In the genomic region with DNA sequence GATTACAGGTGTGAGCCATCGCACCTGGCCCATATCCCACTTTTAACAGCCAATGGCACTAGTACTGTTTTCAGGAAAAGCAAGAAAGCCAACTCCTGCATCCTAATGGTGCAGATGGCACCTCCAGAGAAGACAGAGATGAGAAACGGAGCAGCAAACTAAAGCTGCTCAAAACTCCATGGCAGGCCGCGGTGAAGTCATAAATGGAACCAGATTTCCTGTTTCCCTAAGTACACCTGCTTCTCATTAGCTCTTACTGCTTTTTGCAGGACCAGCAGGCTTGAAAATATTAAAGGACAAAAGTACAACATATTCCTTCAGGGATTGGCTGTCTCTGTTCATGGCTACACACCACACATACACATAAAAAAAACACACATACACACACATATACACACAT, we compare ENCODE assay signal across 33 cellular contexts. TPM values are rescaled to one million over a fixed set of nuclear protein-coding genes. Genes with fewer than 3 reads are reported as not detected.
DNase-seq lines count a peak whose midpoint lies in the region; ATAC-seq and TF ChIP-seq lines count a peak whose summit lies in the region.
"Had no signal": no experiment of that assay in that cellular context is flagged by ENCODE, and none has a peak within 500 bp of the region (broad histone marks: within the 10 kb centered on the region; RNA-seq: fewer than 3 reads in every experiment).

No MANE protein-coding gene starts in this region.

- H3K9me3 Mint-ChIP-seq in mesothelial cell of epicardium: no peaks in the 10 kb centered on the region
- H3K9me3 Mint-ChIP-seq: activated CD4-positive, alpha-beta T cell treated with anti-CD3 and anti-CD28 coated beads, Interleukin-2, amount 10 ng/mL, durations not matched to agents 7 days and 5 days; activated naive CD8-positive, alpha-beta T cell treated with anti-CD3 and anti-CD28 coated beads for 36 hours; activated T-helper 17 cell treated with anti-CD3 and anti-CD28 coated beads, Interleukin-2, amount 50 U/mL, for 72 hours; naive B cell; stimulated activated naive CD8-positive, alpha-beta T cell treated with anti-CD3 and anti-CD28 coated beads, Interleukin-15, amount 100 ng/mL, for 72 hours had no signal

- no peak overlapping the region for H3K4me3 Mint-ChIP-seq in mesothelial cell of epicardium
- H3K4me3 Mint-ChIP-seq: activated CD4-positive, alpha-beta T cell treated with anti-CD3 and anti-CD28 coated beads, Interleukin-2, amount 10 ng/mL, durations not matched to agents 7 days and 5 days; activated naive CD8-positive, alpha-beta T cell treated with anti-CD3 and anti-CD28 coated beads for 36 hours; activated T-helper 17 cell treated with anti-CD3 and anti-CD28 coated beads, Interleukin-2, amount 50 U/mL, for 72 hours; stimulated activated naive CD8-positive, alpha-beta T cell treated with anti-CD3 and anti-CD28 coated beads, Interleukin-15, amount 100 ng/mL, for 72 hours had no signal

- H2AFZ ChIP-seq in neuronal stem cell (ENCODE audit: low read length): no peak overlapping the region

- H3K4me2 ChIP-seq in neuronal stem cell (ENCODE audit: insufficient read depth, low read length, poor library complexity, severe bottlenecking): no peak overlapping the region

- H3K14ac ChIP-seq in neuronal stem cell (ENCODE audit: low read length): no peak overlapping the region

- peak; percentile 84 for ATAC-seq in SK-N-SH treated with all-trans-retinoic acid at 6 μM for 48 hours
- ATAC-seq: activated T-helper 17 cell treated with anti-CD3 and anti-CD28 coated beads, Interleukin-2, amount 50 U/mL, for 72 hours; pancreas; right cardiac atrium; stimulated activated naive CD8-positive, alpha-beta T cell treated with anti-CD3 and anti-CD28 coated beads, Interleukin-15, amount 100 ng/mL, for 72 hours had no signal

- no peak overlapping the region for H3K4ac ChIP-seq in neuronal stem cell (ENCODE audit: low read length)

- no peak overlapping the region for H3K27ac ChIP-seq in neuronal stem cell (replicated peaks; ENCODE audit: low read length)
- H3K27ac ChIP-seq: pancreas, SJSA1, VCaP had no signal

- no CpG with 5 or more reads among the region's 4 CpGs for WGBS in neuronal stem cell (ENCODE audit: extremely low coverage in 2 of 2, insufficient read length in 2 of 2, insufficient replicate concordance in 1 of 2), 2 donors

- H3K9me3 ChIP-seq in neuronal stem cell (replicated peaks in 1 of 2; ENCODE audit: control insufficient read depth in 2 of 2, insufficient read depth in 1 of 2, low read depth in 1 of 2, low read length in 2 of 2): no peaks in the 10 kb centered on the region
- H3K9me3 ChIP-seq: pancreas, Peyer's patch, SJSA1, upper lobe of left lung had no signal

- H3K79me1 ChIP-seq in neuronal stem cell (ENCODE audit: low read depth, low read length): peaks cover 2% of the 10 kb centered on the region

- H2BK120ac ChIP-seq in neuronal stem cell (ENCODE audit: low read depth, low read length): no peak overlapping the region

- no peak overlapping the region for H4K91ac ChIP-seq in neuronal stem cell (ENCODE audit: low read depth, low read length, poor library complexity)

- no peak overlapping the region for H4K8ac ChIP-seq in neuronal stem cell (ENCODE audit: low read depth, low read length)

- H3K4me1 ChIP-seq in neuronal stem cell (ENCODE audit: control insufficient read depth in 2 of 2, insufficient read depth in 1 of 2, low read depth in 1 of 2, low read length in 2 of 2): peaks cover 0 to 2% of the 10 kb centered on the region in 2 donors
- H3K4me1 ChIP-seq: pancreas had no signal

- no peak overlapping the region for H3K9ac ChIP-seq in neuronal stem cell (ENCODE audit: low read depth, low read length, poor library complexity)

- H2BK15ac ChIP-seq in neuronal stem cell (ENCODE audit: low read length): no peak overlapping the region

- DNase-seq in AG08395 (ENCODE audit: low spot score): peak; percentile 35
- peak; percentile 21 for DNase-seq in EL
- no peak for DNase-seq in mesothelial cell of epicardium (ENCODE audit: low spot score in 2 of 2, unreplicated experiment in 2 of 2)
- no peak for DNase-seq in neuronal stem cell (ENCODE audit: low spot score)
- no peak for DNase-seq in T-helper 9 cell
- no peak for DNase-seq in cortex of kidney (lab: John Stamatoyannopoulos, UW)
- no peak for DNase-seq in stimulated activated naive CD4-positive, alpha-beta T cell treated with Interleukin-2 at 50 U/mL for 16 hours (lab: John Stamatoyannopoulos, UW)
- DNase-seq: activated CD4-positive, alpha-beta T cell treated with anti-CD3 and anti-CD28 coated beads, Interleukin-2, amount 10 ng/mL, durations not matched to agents 7 days and 5 days; activated CD8-positive, alpha-beta memory T cell treated with anti-CD3 and anti-CD28 coated beads, Interleukin-2, amount 50 U/mL, for 4 hours; activated naive CD8-positive, alpha-beta T cell treated with anti-CD3 and anti-CD28 coated beads for 36 hours; cerebellar nuclear complex; DMS79; erythroblast; GOT3; Kasumi-1; kidney glomerular epithelial cell; mammary epithelial cell; naive B cell; NCI-H1048; NCI-H2029; NCI-H446 treated with DMSO at 0.1 percent for 48 hours; NK-92 treated with Interleukin-12 subunit alpha and Interleukin-12 subunit beta, amount 100 ng/mL, for 24 hours; pancreas; right cardiac atrium; stimulated activated CD4-positive, alpha-beta T cell treated with anti-CD3 and anti-CD28 coated beads, Interleukin-12 subunit alpha, Interleukin-12 subunit beta, amount 100 ng/mL, for 4 hours; stimulated activated CD4-positive, alpha-beta T cell treated with anti-CD3 and anti-CD28 coated beads, Interleukin-4, amount 100 ng/mL, for 4 hours; stimulated activated naive CD8-positive, alpha-beta T cell treated with anti-CD3 and anti-CD28 coated beads, Interleukin-15, amount 100 ng/mL, for 72 hours; upper lobe of left lung had no signal

- peaks cover 22% of the 10 kb centered on the region for H3K4me1 Mint-ChIP-seq in mesothelial cell of epicardium

- H2BK5ac ChIP-seq in neuronal stem cell (ENCODE audit: low read length): no peak overlapping the region

- peak overlapping the region; percentile 43 for H3K27ac Mint-ChIP-seq in mesothelial cell of epicardium
- H3K27ac Mint-ChIP-seq: activated CD4-positive, alpha-beta T cell treated with anti-CD3 and anti-CD28 coated beads, Interleukin-2, amount 10 ng/mL, durations not matched to agents 7 days and 5 days; activated naive CD8-positive, alpha-beta T cell treated with anti-CD3 and anti-CD28 coated beads for 36 hours; activated T-helper 17 cell treated with anti-CD3 and anti-CD28 coated beads, Interleukin-2, amount 50 U/mL, for 72 hours; stimulated activated naive CD8-positive, alpha-beta T cell treated with anti-CD3 and anti-CD28 coated beads, Interleukin-15, amount 100 ng/mL, for 72 hours had no signal

- H3K4me3 ChIP-seq in neuronal stem cell (ENCODE audit: low read length in 2 of 2): no peak overlapping the region
- H3K4me3 ChIP-seq: pancreas, Peyer's patch, SJSA1, upper lobe of left lung had no signal

- no peak overlapping the region for H3K18ac ChIP-seq in neuronal stem cell (ENCODE audit: low read length)

- TF ChIP-seq CTCF in mesothelial cell of epicardium (IDR thresholded peaks at IDR 0.05; ENCODE audit: unreplicated experiment): no peak

- no peak overlapping the region for H2BK12ac ChIP-seq in neuronal stem cell (ENCODE audit: low read length)

- H3K36me3 ChIP-seq in neuronal stem cell (replicated peaks in 1 of 2; ENCODE audit: control insufficient read depth in 2 of 2, insufficient read depth in 2 of 2, low read length in 2 of 2): no peaks in the 10 kb centered on the region
- H3K36me3 ChIP-seq: pancreas, Peyer's patch, SJSA1, upper lobe of left lung had no signal

- no peaks in the 10 kb centered on the region for H3K27me3 Mint-ChIP-seq in mesothelial cell of epicardium (ENCODE audit: low read depth)
- H3K27me3 Mint-ChIP-seq: activated naive CD8-positive, alpha-beta T cell treated with anti-CD3 and anti-CD28 coated beads for 36 hours; activated T-helper 17 cell treated with anti-CD3 and anti-CD28 coated beads, Interleukin-2, amount 50 U/mL, for 72 hours; naive B cell; stimulated activated naive CD8-positive, alpha-beta T cell treated with anti-CD3 and anti-CD28 coated beads, Interleukin-15, amount 100 ng/mL, for 72 hours had no signal

- no peak overlapping the region for H2AK5ac ChIP-seq in neuronal stem cell (ENCODE audit: low read depth, low read length)

- H3K36me3 Mint-ChIP-seq in mesothelial cell of epicardium: no peaks in the 10 kb centered on the region
- H3K36me3 Mint-ChIP-seq: activated naive CD8-positive, alpha-beta T cell treated with anti-CD3 and anti-CD28 coated beads for 36 hours; naive B cell had no signal

- H3K23ac ChIP-seq in neuronal stem cell (ENCODE audit: low read depth, low read length, poor library complexity): no peak overlapping the region

- H3K27me3 ChIP-seq in neuronal stem cell (ENCODE audit: control insufficient read depth in 3 of 3, insufficient read depth in 3 of 3, low read depth in 1 of 3, low read length in 3 of 3): no peaks in the 10 kb centered on the region
- H3K27me3 ChIP-seq: pancreas, Peyer's patch, SJSA1, upper lobe of left lung had no signal

TF ChIP-seq in SK-N-SH treated with all-trans-retinoic acid at 6 μM for 48 hours, 23 proteins besides CTCF, POLR2A, EP300 and RAD21 (continues in another document):
- TF ChIP-seq TCF4 (CRISPR knock-in tag; IDR thresholded peaks at IDR 0.05; ENCODE audit: borderline replicate concordance): peak; percentile 94
- no peak for TF ChIP-seq ZFP30 (CRISPR knock-in tag; IDR thresholded peaks at IDR 0.05)
- TF ChIP-seq ARNTL (CRISPR knock-in tag; IDR thresholded peaks at IDR 0.05; ENCODE audit: borderline replicate concordance, low read depth): no peak
- no peak for TF ChIP-seq ISL1 (CRISPR knock-in tag; IDR thresholded peaks at IDR 0.05)
- no peak for TF ChIP-seq POU6F1 (CRISPR knock-in tag; IDR thresholded peaks at IDR 0.05; ENCODE audit: borderline replicate concordance, low read depth)
- no peak for TF ChIP-seq TOX (CRISPR knock-in tag; IDR thresholded peaks at IDR 0.05; ENCODE audit: borderline replicate concordance)
- TF ChIP-seq SNAI2 (CRISPR knock-in tag; IDR thresholded peaks at IDR 0.05): no peak

RNA-seq across cellular contexts. Expression of gene LGALS3, which starts 36.7 kb away (rescaled TPM):
- total RNA-seq in mesothelial cell of epicardium: 17.1 to 19.4 TPM (median 19.2 TPM) in 3 replicates
- 2.4 TPM for polyA plus RNA-seq in neuronal stem cell (2013, experiment 1 of 2)
- polyA plus RNA-seq in neuronal stem cell (2013, experiment 2 of 2): 3.1 TPM

RNA-seq across cellular contexts. Expression of gene MAPK1IP1L, which starts 40.9 kb away (rescaled TPM):
- 116 to 120 TPM (median 119 TPM) in 3 replicates for total RNA-seq in mesothelial cell of epicardium
- polyA plus RNA-seq in neuronal stem cell (2013, experiment 1 of 2): 103 TPM
- polyA plus RNA-seq in neuronal stem cell (2013, experiment 2 of 2): 108 TPM

Comparison
In these comparisons a context has a peak if more than half of its experiments do, and no peak if none do; other contexts are left out.
1. DNase-seq: peak in AG08395 (single experiment) and EL (single experiment); none in mesothelial cell of epicardium (0 of 2), neuronal stem cell (single experiment), T-helper 9 cell (single experiment), cortex of kidney (single experiment) and stimulated activated naive CD4-positive, alpha-beta T cell treated with Interleukin-2 at 50 U/mL for 16 hours (single experiment).